ENCODE assay signal across 1 cellular context in genomic region chr14:39055786-39056474, GRCh38.
A peak's percentile ranks its signal among the peaks of the same experiment; 100 is the strongest.
TF ChIP-seq lines count a peak whose summit lies in the region.

No MANE protein-coding gene starts in this region.

TF ChIP-seq in HepG2, 621 proteins besides CTCF, POLR2A, EP300 and RAD21 (continues in another document):
- TF ChIP-seq FOXK2 (IDR thresholded peaks at IDR 0.05), result no peak
- TF ChIP-seq, protein P1, sequence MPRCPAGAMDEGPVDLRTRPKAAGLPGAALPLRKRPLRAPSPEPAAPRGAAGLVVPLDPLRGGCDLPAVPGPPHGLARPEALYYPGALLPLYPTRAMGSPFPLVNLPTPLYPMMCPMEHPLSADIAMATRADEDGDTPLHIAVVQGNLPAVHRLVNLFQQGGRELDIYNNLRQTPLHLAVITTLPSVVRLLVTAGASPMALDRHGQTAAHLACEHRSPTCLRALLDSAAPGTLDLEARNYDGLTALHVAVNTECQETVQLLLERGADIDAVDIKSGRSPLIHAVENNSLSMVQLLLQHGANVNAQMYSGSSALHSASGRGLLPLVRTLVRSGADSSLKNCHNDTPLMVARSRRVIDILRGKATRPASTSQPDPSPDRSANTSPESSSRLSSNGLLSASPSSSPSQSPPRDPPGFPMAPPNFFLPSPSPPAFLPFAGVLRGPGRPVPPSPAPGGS (CRISPR knock-in tag; IDR thresholded peaks at IDR 0.05), result peak; percentile 23; the same call in 1 of the 2 replicates
- no peak for TF ChIP-seq EHMT2 (IDR thresholded peaks at IDR 0.05; ENCODE audit: borderline replicate concordance, low read depth, low read length)
- 0 out of 2 replicates have a peak, but pooled peaks have one; percentile 24 for TF ChIP-seq MEF2D (CRISPR knock-in tag; IDR thresholded peaks at IDR 0.05)
- TF ChIP-seq CBX1 (IDR thresholded peaks at IDR 0.05; ENCODE audit: low read depth), result peak; percentile 89
- TF ChIP-seq, protein P2, sequence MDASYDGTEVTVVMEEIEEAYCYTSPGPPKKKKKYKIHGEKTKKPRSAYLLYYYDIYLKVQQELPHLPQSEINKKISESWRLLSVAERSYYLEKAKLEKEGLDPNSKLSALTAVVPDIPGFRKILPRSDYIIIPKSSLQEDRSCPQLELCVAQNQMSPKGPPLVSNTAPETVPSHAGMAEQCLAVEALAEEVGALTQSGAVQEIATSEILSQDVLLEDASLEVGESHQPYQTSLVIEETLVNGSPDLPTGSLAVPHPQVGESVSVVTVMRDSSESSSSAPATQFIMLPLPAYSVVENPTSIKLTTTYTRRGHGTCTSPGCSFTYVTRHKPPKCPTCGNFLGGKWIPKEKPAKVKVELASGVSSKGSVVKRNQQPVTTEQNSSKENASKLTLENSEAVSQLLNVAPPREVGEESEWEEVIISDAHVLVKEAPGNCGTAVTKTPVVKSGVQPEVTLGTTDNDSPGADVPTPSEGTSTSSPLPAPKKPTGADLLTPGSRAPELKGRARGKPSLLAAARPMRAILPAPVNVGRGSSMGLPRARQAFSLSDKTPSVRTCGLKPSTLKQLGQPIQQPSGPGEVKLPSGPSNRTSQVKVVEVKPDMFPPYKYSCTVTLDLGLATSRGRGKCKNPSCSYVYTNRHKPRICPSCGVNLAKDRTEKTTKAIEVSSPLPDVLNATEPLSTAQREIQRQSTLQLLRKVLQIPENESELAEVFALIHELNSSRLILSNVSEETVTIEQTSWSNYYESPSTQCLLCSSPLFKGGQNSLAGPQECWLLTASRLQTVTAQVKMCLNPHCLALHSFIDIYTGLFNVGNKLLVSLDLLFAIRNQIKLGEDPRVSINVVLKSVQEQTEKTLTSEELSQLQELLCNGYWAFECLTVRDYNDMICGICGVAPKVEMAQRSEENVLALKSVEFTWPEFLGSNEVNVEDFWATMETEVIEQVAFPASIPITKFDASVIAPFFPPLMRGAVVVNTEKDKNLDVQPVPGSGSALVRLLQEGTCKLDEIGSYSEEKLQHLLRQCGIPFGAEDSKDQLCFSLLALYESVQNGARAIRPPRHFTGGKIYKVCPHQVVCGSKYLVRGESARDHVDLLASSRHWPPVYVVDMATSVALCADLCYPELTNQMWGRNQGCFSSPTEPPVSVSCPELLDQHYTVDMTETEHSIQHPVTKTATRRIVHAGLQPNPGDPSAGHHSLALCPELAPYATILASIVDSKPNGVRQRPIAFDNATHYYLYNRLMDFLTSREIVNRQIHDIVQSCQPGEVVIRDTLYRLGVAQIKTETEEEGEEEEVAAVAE (CRISPR knock-in tag; IDR thresholded peaks at IDR 0.05; ENCODE audit: borderline replicate concordance), result no peak
- no peak for TF ChIP-seq FOSL2 (CRISPR knock-in tag; IDR thresholded peaks at IDR 0.05)
- TF ChIP-seq, protein P3, sequence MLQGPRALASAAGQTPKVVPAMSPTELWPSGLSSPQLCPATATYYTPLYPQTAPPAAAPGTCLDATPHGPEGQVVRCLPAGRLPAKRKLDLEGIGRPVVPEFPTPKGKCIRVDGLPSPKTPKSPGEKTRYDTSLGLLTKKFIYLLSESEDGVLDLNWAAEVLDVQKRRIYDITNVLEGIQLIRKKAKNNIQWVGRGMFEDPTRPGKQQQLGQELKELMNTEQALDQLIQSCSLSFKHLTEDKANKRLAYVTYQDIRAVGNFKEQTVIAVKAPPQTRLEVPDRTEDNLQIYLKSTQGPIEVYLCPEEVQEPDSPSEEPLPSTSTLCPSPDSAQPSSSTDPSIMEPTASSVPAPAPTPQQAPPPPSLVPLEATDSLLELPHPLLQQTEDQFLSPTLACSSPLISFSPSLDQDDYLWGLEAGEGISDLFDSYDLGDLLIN (CRISPR knock-in tag; IDR thresholded peaks at IDR 0.05; ENCODE audit: borderline replicate concordance), result 0 out of 2 replicates have a peak, but pooled peaks have one; percentile 51
- TF ChIP-seq ZNF883 (CRISPR knock-in tag; IDR thresholded peaks at IDR 0.05; ENCODE audit: not compliant biosample characterization), result no peak
- TF ChIP-seq RORA (CRISPR knock-in tag; IDR thresholded peaks at IDR 0.05), result no peak
- no peak for TF ChIP-seq ZBTB7A (CRISPR knock-in tag; IDR thresholded peaks at IDR 0.05)
- 0 out of 2 replicates have a peak, but pooled peaks have one; percentile 48 for TF ChIP-seq ZNF558 (CRISPR knock-in tag; IDR thresholded peaks at IDR 0.05; ENCODE audit: borderline replicate concordance)
- TF ChIP-seq AGO2 (optimal IDR thresholded peaks at IDR 0.05; ENCODE audit: low read depth, low read length), result peak; percentile 22
- TF ChIP-seq SOX13 (IDR thresholded peaks at IDR 0.05), result 0 out of 2 replicates have a peak, but pooled peaks have one; percentile 34
- no peak for TF ChIP-seq SOX13 (CRISPR knock-in tag; conservative IDR thresholded peaks at IDR 0.05 in 1 of 2, IDR thresholded peaks at IDR 0.05 in 1 of 2)
- no peak for TF ChIP-seq MZF1 (CRISPR knock-in tag; IDR thresholded peaks at IDR 0.05; ENCODE audit: borderline replicate concordance)
- peak; percentile 16; the same call in 1 of the 2 replicates for TF ChIP-seq CHD4 (IDR thresholded peaks at IDR 0.05; ENCODE audit: borderline replicate concordance, low read length)
- TF ChIP-seq ZNF670 (CRISPR knock-in tag; IDR thresholded peaks at IDR 0.05; ENCODE audit: borderline replicate concordance), result no peak
- TF ChIP-seq ZC3H4 (CRISPR knock-in tag; IDR thresholded peaks at IDR 0.05; ENCODE audit: borderline replicate concordance), result no peak
- no peak for TF ChIP-seq SSRP1 (CRISPR knock-in tag; IDR thresholded peaks at IDR 0.05)
- no peak for TF ChIP-seq ZNF557 (CRISPR knock-in tag; IDR thresholded peaks at IDR 0.05)
- no peak for TF ChIP-seq MXI1 (IDR thresholded peaks at IDR 0.05; ENCODE audit: borderline replicate concordance, low read depth, low read length)
- TF ChIP-seq FOXC1 (CRISPR knock-in tag; IDR thresholded peaks at IDR 0.05; ENCODE audit: borderline replicate concordance), result 0 out of 2 replicates have a peak, but pooled peaks have one; percentile 62
- no peak for TF ChIP-seq KDM6A (CRISPR knock-in tag; IDR thresholded peaks at IDR 0.05; ENCODE audit: low read depth)
- TF ChIP-seq ZNF772 (CRISPR knock-in tag; IDR thresholded peaks at IDR 0.05), result 0 out of 2 replicates have a peak, but pooled peaks have one; percentile 23
- 0 out of 2 replicates have a peak, but pooled peaks have one; percentile 10 for TF ChIP-seq REPIN1 (CRISPR knock-in tag; IDR thresholded peaks at IDR 0.05; ENCODE audit: borderline replicate concordance, low read depth)
- TF ChIP-seq TP53 (CRISPR knock-in tag; conservative IDR thresholded peaks at IDR 0.05), result no peak
- TF ChIP-seq ZBTB20 (CRISPR knock-in tag; IDR thresholded peaks at IDR 0.05; ENCODE audit: borderline replicate concordance, low read depth), result peak; percentile 25; the same call in 1 of the 2 replicates
- no peak for TF ChIP-seq SRSF1 (optimal IDR thresholded peaks at IDR 0.05; ENCODE audit: low read depth, low read length)
- TF ChIP-seq RFXAP (CRISPR knock-in tag; IDR thresholded peaks at IDR 0.05; ENCODE audit: borderline replicate concordance), result peak; percentile 34; the same call in 1 of the 2 replicates
- TF ChIP-seq SRY (CRISPR knock-in tag; IDR thresholded peaks at IDR 0.05), result no peak
- TF ChIP-seq ZNF556 (CRISPR knock-in tag; IDR thresholded peaks at IDR 0.05; ENCODE audit: borderline replicate concordance), result peak; percentile 29; the same call in 1 of the 2 replicates
- TF ChIP-seq ZNF280D (CRISPR knock-in tag; IDR thresholded peaks at IDR 0.05), result peak; percentile 99
- no peak for TF ChIP-seq ZNF124 (CRISPR knock-in tag; IDR thresholded peaks at IDR 0.05)
- TF ChIP-seq ATM (IDR thresholded peaks at IDR 0.05; ENCODE audit: borderline replicate concordance), result no peak
- TF ChIP-seq, protein P4, sequence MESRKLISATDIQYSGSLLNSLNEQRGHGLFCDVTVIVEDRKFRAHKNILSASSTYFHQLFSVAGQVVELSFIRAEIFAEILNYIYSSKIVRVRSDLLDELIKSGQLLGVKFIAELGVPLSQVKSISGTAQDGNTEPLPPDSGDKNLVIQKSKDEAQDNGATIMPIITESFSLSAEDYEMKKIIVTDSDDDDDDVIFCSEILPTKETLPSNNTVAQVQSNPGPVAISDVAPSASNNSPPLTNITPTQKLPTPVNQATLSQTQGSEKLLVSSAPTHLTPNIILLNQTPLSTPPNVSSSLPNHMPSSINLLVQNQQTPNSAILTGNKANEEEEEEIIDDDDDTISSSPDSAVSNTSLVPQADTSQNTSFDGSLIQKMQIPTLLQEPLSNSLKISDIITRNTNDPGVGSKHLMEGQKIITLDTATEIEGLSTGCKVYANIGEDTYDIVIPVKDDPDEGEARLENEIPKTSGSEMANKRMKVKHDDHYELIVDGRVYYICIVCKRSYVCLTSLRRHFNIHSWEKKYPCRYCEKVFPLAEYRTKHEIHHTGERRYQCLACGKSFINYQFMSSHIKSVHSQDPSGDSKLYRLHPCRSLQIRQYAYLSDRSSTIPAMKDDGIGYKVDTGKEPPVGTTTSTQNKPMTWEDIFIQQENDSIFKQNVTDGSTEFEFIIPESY (CRISPR knock-in tag; IDR thresholded peaks at IDR 0.05), result peak; percentile 92
- no peak for TF ChIP-seq ZFP36L1 (CRISPR knock-in tag; IDR thresholded peaks at IDR 0.05)
- no peak for TF ChIP-seq ZSCAN20 (CRISPR knock-in tag; IDR thresholded peaks at IDR 0.05; ENCODE audit: borderline replicate concordance)
- TF ChIP-seq NONO (IDR thresholded peaks at IDR 0.05), result no peak
- TF ChIP-seq NONO (CRISPR knock-in tag; conservative IDR thresholded peaks at IDR 0.05), result no peak
- TF ChIP-seq, protein P5, sequence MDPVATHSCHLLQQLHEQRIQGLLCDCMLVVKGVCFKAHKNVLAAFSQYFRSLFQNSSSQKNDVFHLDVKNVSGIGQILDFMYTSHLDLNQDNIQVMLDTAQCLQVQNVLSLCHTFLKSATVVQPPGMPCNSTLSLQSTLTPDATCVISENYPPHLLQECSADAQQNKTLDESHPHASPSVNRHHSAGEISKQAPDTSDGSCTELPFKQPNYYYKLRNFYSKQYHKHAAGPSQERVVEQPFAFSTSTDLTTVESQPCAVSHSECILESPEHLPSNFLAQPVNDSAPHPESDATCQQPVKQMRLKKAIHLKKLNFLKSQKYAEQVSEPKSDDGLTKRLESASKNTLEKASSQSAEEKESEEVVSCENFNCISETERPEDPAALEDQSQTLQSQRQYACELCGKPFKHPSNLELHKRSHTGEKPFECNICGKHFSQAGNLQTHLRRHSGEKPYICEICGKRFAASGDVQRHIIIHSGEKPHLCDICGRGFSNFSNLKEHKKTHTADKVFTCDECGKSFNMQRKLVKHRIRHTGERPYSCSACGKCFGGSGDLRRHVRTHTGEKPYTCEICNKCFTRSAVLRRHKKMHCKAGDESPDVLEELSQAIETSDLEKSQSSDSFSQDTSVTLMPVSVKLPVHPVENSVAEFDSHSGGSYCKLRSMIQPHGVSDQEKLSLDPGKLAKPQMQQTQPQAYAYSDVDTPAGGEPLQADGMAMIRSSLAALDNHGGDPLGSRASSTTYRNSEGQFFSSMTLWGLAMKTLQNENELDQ (CRISPR knock-in tag; IDR thresholded peaks at IDR 0.05; ENCODE audit: borderline replicate concordance), result no peak
- no peak for TF ChIP-seq PAF1 (CRISPR knock-in tag; IDR thresholded peaks at IDR 0.05)
- no peak for TF ChIP-seq NFKBIZ (CRISPR knock-in tag; IDR thresholded peaks at IDR 0.05)
- TF ChIP-seq EZH2 (conservative IDR thresholded peaks at IDR 0.05; ENCODE audit: low read depth, low read length), result no peak
- no peak for TF ChIP-seq ZNF703 (CRISPR knock-in tag; IDR thresholded peaks at IDR 0.05; ENCODE audit: borderline replicate concordance)
- TF ChIP-seq IRX3 (CRISPR knock-in tag; IDR thresholded peaks at IDR 0.05; ENCODE audit: borderline replicate concordance, low read depth), result 0 out of 2 replicates have a peak, but pooled peaks have one; percentile 9
- peak; percentile 85 for TF ChIP-seq RBM22 (optimal IDR thresholded peaks at IDR 0.05; ENCODE audit: low read length)
- TF ChIP-seq EED (CRISPR knock-in tag; IDR thresholded peaks at IDR 0.05), result 0 out of 2 replicates have a peak, but pooled peaks have one; percentile 63
- peak; percentile 12; the same call in 1 of the 2 replicates for TF ChIP-seq PITX1 (CRISPR knock-in tag; IDR thresholded peaks at IDR 0.05)
- TF ChIP-seq ZNF674 (CRISPR knock-in tag; IDR thresholded peaks at IDR 0.05; ENCODE audit: low read depth), result no peak
- 0 out of 2 replicates have a peak, but pooled peaks have one; percentile 41 for TF ChIP-seq SMYD3 (CRISPR knock-in tag; IDR thresholded peaks at IDR 0.05)
